2 cellular contexts compared by ENCODE assay signal in the genomic region with DNA sequence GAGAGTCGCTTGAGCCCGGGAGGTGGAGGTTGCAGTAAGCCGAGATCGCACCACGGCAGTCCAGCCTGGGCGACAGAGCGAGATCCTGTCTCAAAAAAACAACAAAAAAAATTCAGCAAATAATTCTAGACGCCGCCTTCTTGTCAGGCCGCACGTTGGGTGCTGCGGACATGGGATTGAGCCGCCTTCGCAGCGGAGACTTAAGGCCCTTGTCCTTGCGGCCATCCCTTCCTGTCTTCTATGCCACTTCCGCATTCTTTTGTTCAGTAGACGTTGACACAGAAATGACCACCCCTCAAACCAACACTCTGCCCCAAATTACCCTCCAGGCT.
TF ChIP-seq lines count a peak whose summit lies in the region.

No MANE protein-coding gene starts in this region.

TF ChIP-seq in liver, 16 proteins besides CTCF, POLR2A, EP300 and RAD21 (continued from another document):
- TF ChIP-seq GABPA (IDR thresholded peaks at IDR 0.05 in 1 of 2, conservative IDR thresholded peaks at IDR 0.05 in 1 of 2): no peak
- TF ChIP-seq HNF4A (conservative IDR thresholded peaks at IDR 0.05): no peak
- TF ChIP-seq, protein P1, sequence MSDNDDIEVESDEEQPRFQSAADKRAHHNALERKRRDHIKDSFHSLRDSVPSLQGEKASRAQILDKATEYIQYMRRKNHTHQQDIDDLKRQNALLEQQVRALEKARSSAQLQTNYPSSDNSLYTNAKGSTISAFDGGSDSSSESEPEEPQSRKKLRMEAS (IDR thresholded peaks at IDR 0.05): no peak
- no peak for TF ChIP-seq SP1 (IDR thresholded peaks at IDR 0.05)
- TF ChIP-seq, protein P2, sequence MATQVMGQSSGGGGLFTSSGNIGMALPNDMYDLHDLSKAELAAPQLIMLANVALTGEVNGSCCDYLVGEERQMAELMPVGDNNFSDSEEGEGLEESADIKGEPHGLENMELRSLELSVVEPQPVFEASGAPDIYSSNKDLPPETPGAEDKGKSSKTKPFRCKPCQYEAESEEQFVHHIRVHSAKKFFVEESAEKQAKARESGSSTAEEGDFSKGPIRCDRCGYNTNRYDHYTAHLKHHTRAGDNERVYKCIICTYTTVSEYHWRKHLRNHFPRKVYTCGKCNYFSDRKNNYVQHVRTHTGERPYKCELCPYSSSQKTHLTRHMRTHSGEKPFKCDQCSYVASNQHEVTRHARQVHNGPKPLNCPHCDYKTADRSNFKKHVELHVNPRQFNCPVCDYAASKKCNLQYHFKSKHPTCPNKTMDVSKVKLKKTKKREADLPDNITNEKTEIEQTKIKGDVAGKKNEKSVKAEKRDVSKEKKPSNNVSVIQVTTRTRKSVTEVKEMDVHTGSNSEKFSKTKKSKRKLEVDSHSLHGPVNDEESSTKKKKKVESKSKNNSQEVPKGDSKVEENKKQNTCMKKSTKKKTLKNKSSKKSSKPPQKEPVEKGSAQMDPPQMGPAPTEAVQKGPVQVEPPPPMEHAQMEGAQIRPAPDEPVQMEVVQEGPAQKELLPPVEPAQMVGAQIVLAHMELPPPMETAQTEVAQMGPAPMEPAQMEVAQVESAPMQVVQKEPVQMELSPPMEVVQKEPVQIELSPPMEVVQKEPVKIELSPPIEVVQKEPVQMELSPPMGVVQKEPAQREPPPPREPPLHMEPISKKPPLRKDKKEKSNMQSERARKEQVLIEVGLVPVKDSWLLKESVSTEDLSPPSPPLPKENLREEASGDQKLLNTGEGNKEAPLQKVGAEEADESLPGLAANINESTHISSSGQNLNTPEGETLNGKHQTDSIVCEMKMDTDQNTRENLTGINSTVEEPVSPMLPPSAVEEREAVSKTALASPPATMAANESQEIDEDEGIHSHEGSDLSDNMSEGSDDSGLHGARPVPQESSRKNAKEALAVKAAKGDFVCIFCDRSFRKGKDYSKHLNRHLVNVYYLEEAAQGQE (IDR thresholded peaks at IDR 0.05): no peak
- no peak for TF ChIP-seq JUND (IDR thresholded peaks at IDR 0.05)
- TF ChIP-seq FOXA2 (IDR thresholded peaks at IDR 0.05): no peak
- TF ChIP-seq, protein P3, sequence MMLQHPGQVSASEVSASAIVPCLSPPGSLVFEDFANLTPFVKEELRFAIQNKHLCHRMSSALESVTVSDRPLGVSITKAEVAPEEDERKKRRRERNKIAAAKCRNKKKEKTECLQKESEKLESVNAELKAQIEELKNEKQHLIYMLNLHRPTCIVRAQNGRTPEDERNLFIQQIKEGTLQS (IDR thresholded peaks at IDR 0.05): no peak
- no peak for TF ChIP-seq RXRA (IDR thresholded peaks at IDR 0.05)
- no peak for TF ChIP-seq TAF1 (conservative IDR thresholded peaks at IDR 0.05)
- TF ChIP-seq, protein P4, sequence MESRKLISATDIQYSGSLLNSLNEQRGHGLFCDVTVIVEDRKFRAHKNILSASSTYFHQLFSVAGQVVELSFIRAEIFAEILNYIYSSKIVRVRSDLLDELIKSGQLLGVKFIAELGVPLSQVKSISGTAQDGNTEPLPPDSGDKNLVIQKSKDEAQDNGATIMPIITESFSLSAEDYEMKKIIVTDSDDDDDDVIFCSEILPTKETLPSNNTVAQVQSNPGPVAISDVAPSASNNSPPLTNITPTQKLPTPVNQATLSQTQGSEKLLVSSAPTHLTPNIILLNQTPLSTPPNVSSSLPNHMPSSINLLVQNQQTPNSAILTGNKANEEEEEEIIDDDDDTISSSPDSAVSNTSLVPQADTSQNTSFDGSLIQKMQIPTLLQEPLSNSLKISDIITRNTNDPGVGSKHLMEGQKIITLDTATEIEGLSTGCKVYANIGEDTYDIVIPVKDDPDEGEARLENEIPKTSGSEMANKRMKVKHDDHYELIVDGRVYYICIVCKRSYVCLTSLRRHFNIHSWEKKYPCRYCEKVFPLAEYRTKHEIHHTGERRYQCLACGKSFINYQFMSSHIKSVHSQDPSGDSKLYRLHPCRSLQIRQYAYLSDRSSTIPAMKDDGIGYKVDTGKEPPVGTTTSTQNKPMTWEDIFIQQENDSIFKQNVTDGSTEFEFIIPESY (IDR thresholded peaks at IDR 0.05): no peak
- no peak for TF ChIP-seq NR2F2 (IDR thresholded peaks at IDR 0.05)
- TF ChIP-seq FOXA1 (IDR thresholded peaks at IDR 0.05): no peak
- TF ChIP-seq EGR1 (IDR thresholded peaks at IDR 0.05; ENCODE audit: low read depth in 2 of 2): no peak

TF ChIP-seq in HepG2, 621 proteins besides CTCF, POLR2A, EP300 and RAD21 (continued from another document):
- TF ChIP-seq ERF (CRISPR knock-in tag; IDR thresholded peaks at IDR 0.05): no peak
- no peak for TF ChIP-seq NR2F1 (CRISPR knock-in tag; IDR thresholded peaks at IDR 0.05)
- no peak for TF ChIP-seq RFX1 (IDR thresholded peaks at IDR 0.05)
- TF ChIP-seq FOXA3 (CRISPR knock-in tag; IDR thresholded peaks at IDR 0.05): no peak
- TF ChIP-seq, protein P5, sequence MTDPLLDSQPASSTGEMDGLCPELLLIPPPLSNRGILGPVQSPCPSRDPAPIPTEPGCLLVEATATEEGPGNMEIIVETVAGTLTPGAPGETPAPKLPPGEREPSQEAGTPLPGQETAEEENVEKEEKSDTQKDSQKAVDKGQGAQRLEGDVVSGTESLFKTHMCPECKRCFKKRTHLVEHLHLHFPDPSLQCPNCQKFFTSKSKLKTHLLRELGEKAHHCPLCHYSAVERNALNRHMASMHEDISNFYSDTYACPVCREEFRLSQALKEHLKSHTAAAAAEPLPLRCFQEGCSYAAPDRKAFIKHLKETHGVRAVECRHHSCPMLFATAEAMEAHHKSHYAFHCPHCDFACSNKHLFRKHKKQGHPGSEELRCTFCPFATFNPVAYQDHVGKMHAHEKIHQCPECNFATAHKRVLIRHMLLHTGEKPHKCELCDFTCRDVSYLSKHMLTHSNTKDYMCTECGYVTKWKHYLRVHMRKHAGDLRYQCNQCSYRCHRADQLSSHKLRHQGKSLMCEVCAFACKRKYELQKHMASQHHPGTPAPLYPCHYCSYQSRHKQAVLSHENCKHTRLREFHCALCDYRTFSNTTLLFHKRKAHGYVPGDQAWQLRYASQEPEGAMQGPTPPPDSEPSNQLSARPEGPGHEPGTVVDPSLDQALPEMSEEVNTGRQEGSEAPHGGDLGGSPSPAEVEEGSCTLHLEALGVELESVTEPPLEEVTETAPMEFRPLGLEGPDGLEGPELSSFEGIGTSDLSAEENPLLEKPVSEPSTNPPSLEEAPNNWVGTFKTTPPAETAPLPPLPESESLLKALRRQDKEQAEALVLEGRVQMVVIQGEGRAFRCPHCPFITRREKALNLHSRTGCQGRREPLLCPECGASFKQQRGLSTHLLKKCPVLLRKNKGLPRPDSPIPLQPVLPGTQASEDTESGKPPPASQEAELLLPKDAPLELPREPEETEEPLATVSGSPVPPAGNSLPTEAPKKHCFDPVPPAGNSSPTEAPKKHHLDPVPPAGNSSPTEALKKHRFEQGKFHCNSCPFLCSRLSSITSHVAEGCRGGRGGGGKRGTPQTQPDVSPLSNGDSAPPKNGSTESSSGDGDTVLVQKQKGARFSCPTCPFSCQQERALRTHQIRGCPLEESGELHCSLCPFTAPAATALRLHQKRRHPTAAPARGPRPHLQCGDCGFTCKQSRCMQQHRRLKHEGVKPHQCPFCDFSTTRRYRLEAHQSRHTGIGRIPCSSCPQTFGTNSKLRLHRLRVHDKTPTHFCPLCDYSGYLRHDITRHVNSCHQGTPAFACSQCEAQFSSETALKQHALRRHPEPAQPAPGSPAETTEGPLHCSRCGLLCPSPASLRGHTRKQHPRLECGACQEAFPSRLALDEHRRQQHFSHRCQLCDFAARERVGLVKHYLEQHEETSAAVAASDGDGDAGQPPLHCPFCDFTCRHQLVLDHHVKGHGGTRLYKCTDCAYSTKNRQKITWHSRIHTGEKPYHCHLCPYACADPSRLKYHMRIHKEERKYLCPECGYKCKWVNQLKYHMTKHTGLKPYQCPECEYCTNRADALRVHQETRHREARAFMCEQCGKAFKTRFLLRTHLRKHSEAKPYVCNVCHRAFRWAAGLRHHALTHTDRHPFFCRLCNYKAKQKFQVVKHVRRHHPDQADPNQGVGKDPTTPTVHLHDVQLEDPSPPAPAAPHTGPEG (CRISPR knock-in tag; IDR thresholded peaks at IDR 0.05): no peak
- TF ChIP-seq, protein P6, sequence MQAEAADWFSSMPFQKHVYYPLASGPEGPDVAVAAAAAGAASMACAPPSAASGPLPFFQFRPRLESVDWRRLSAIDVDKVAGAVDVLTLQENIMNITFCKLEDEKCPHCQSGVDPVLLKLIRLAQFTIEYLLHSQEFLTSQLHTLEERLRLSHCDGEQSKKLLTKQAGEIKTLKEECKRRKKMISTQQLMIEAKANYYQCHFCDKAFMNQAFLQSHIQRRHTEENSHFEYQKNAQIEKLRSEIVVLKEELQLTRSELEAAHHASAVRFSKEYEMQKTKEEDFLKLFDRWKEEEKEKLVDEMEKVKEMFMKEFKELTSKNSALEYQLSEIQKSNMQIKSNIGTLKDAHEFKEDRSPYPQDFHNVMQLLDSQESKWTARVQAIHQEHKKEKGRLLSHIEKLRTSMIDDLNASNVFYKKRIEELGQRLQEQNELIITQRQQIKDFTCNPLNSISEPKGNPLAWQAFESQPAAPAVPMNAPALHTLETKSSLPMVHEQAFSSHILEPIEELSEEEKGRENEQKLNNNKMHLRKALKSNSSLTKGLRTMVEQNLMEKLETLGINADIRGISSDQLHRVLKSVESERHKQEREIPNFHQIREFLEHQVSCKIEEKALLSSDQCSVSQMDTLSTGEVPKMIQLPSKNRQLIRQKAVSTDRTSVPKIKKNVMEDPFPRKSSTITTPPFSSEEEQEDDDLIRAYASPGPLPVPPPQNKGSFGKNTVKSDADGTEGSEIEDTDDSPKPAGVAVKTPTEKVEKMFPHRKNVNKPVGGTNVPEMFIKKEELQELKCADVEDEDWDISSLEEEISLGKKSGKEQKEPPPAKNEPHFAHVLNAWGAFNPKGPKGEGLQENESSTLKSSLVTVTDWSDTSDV (CRISPR knock-in tag; IDR thresholded peaks at IDR 0.05): no peak
- TF ChIP-seq ZNF713 (CRISPR knock-in tag; IDR thresholded peaks at IDR 0.05): no peak
